In the genomic region with DNA sequence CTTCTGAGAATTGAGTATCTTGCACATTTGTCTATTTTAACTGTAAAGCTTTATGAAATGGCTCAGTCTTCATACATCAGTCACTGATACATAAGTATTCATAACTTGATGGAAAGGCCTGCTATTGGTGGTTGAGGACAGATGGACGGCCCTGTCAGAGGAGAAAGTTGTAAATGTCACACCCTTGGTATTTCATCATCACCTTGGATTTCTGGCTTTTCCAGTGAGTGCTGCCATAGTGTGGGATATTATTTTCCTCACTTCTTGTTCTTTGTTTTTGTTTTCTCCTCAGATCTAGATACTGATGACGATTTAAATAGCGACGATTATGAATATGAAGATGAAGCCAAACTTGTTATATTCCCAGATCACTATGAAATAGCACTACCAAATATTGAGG, we compare ENCODE assay signal across 18 cellular contexts.
"Had no signal": no experiment of that assay in that cellular context is flagged by ENCODE, and none has a peak within 500 bp of the region (broad histone marks: within the 10 kb centered on the region; RNA-seq: fewer than 3 reads in every experiment).

No MANE protein-coding gene starts in this region.

- H3K27ac Mint-ChIP-seq: type B pancreatic cell had no signal

- H3K9me3 Mint-ChIP-seq: naive B cell; nephron; stimulated activated effector memory CD8-positive, alpha-beta T cell treated with anti-CD3 and anti-CD28 coated beads, Interleukin-12 subunit alpha, Interleukin-12 subunit beta, amount 100 ng/mL, for 72 hours; type B pancreatic cell had no signal

- H3K27me3 ChIP-seq: dorsolateral prefrontal cortex, esophagus squamous epithelium, suprapubic skin, thyroid gland had no signal

- DNase-seq: cortex of kidney; dorsolateral prefrontal cortex; effector memory CD4-positive, alpha-beta T cell; esophagus squamous epithelium; foreskin fibroblast; mesendoderm; naive B cell; right cardiac atrium; stimulated activated CD4-positive, alpha-beta T cell treated with anti-CD3 and anti-CD28 coated beads, Interleukin-2, amount 100 ng/mL, for 48 hours; stimulated activated naive CD8-positive, alpha-beta T cell treated with anti-CD3 and anti-CD28 coated beads, Interleukin-15, Interleukin-2, amounts not matched to agents 100 U/mL and 50 U/mL, for 24 hours; thyroid gland had no signal

- FAIRE-seq: endometrium, urothelium cell line had no signal

- H3K4me2 ChIP-seq: smooth muscle cell had no signal

- H3K9me3 ChIP-seq: esophagus squamous epithelium, suprapubic skin, thyroid gland had no signal

- H3K4me3 Mint-ChIP-seq: naive B cell; nephron; stimulated activated effector memory CD8-positive, alpha-beta T cell treated with anti-CD3 and anti-CD28 coated beads, Interleukin-12 subunit alpha, Interleukin-12 subunit beta, amount 100 ng/mL, for 72 hours; type B pancreatic cell had no signal

- H3K36me3 Mint-ChIP-seq: stimulated activated effector memory CD8-positive, alpha-beta T cell treated with anti-CD3 and anti-CD28 coated beads, Interleukin-12 subunit alpha, Interleukin-12 subunit beta, amount 100 ng/mL, for 72 hours had no signal

- H3K4me3 ChIP-seq: esophagus squamous epithelium, smooth muscle cell, suprapubic skin, thyroid gland had no signal

- H3K27ac ChIP-seq: esophagus squamous epithelium, suprapubic skin, thyroid gland had no signal

- ATAC-seq: right cardiac atrium; stimulated activated effector memory CD8-positive, alpha-beta T cell treated with anti-CD3 and anti-CD28 coated beads, Interleukin-12 subunit alpha, Interleukin-12 subunit beta, amount 100 ng/mL, for 72 hours; stimulated activated naive CD8-positive, alpha-beta T cell treated with anti-CD3 and anti-CD28 coated beads, Interleukin-15, Interleukin-2, amounts not matched to agents 100 U/mL and 50 U/mL, for 24 hours had no signal

- H3K27me3 Mint-ChIP-seq: naive B cell, type B pancreatic cell had no signal

- H3K36me3 ChIP-seq: suprapubic skin, thyroid gland had no signal

- H3K4me1 Mint-ChIP-seq: nephron had no signal

- H3K4me1 ChIP-seq: esophagus squamous epithelium, suprapubic skin, thyroid gland had no signal
